20 cellular contexts compared by ENCODE assay signal in the genomic region with DNA sequence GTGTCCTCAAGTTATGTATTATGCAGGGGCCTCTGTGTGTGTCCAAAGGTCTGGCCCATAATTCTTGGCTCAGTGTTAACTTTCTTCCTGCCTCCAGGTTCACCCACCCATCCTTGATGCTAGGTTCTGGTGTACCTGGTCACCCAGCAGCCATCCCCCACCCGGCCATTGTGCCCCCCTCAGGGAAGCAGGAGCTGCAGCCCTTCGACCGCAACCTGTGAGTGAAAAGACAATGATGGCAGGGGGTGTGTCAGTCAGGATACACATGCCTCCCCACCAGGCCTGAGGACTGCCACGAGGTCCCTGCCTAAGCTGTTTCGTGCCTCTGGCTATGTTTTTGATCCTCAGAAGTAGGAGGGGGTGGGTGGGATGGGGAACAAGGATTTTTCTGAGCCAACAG. TPM values are rescaled to one million over a fixed set of nuclear protein-coding genes. Genes with fewer than 3 reads are reported as not detected.
A peak's percentile ranks its signal among the peaks of the same experiment; 100 is the strongest.
DNase-seq lines count a peak whose midpoint lies in the region; FAIRE-seq and TF ChIP-seq lines count a peak whose summit lies in the region.
"Had no signal": no experiment of that assay in that cellular context is flagged by ENCODE, and none has a peak within 500 bp of the region (broad histone marks: within the 10 kb centered on the region; RNA-seq: fewer than 3 reads in every experiment).

No MANE protein-coding gene starts in this region.

- WGBS in mammary epithelial cell (ENCODE audit: low coverage, missing lambda C conversion rate): 48% methylated on average over 4 of the region's 5 CpGs
- WGBS in thymus: 92% methylated on average over 5 of the region's 5 CpGs
- 64 to 67% (median 65%) methylated on average over 5 of the region's 5 CpGs for WGBS in small intestine, 3 donors

- H3K4me1 Mint-ChIP-seq in MCF 10A (ENCODE audit: insufficient read depth, unreplicated experiment): peaks cover 23% of the 10 kb centered on the region
- H3K4me1 Mint-ChIP-seq in activated naive CD8-positive, alpha-beta T cell (ENCODE audit: low read depth): peaks cover 64% of the 10 kb centered on the region

- H3K4me3 Mint-ChIP-seq in MCF 10A (ENCODE audit: unreplicated experiment): no peak overlapping the region
- H3K4me3 Mint-ChIP-seq in activated naive CD8-positive, alpha-beta T cell: no peak overlapping the region
- H3K4me3 Mint-ChIP-seq: stimulated activated naive CD8-positive, alpha-beta T cell treated with anti-CD3 and anti-CD28 coated beads, Interleukin-15, amount 100 ng/mL, for 72 hours had no signal

- peaks cover 3% of the 10 kb centered on the region for H4K20me1 ChIP-seq in mammary epithelial cell (ENCODE audit: insufficient read depth, low read length)

- H3K4me2 ChIP-seq in mammary epithelial cell (ENCODE audit: insufficient read depth, low read depth, low read length): no peak overlapping the region

- CTCF ChIA-PET in MCF 10A (lab: Yijun Ruan, JAX) (interaction anchor here (0.6 to 19.8 kb wide), 4 partner anchors 10 to 597 kb away, joined by 3 to 867 read pairs (median 52); partner anchors contain the start of gene CAMLG), mammary epithelial cell (lab: Charles Lee; ENCODE audit: low non-redundant PET) (interaction anchor here (0.6 kb wide), 1 partner anchor 1346 kb away, joined by 6 read pairs; no protein-coding TSS in a partner anchor)

- H3K9ac ChIP-seq in mammary epithelial cell (ENCODE audit: insufficient read depth, low read length) (no peak overlapping the region), kidney (ENCODE audit: low read length in 2 of 2) (no peak overlapping the region)

- H3K9me3 ChIP-seq in mammary epithelial cell (replicated peaks; ENCODE audit: insufficient read depth, low read length) (no peaks in the 10 kb centered on the region), kidney (ENCODE audit: control insufficient read depth in 1 of 2, low read length in 2 of 2) (no peaks in the 10 kb centered on the region), thymus (ENCODE audit: control insufficient read depth) (no peaks in the 10 kb centered on the region), small intestine (ENCODE audit: control insufficient read depth, low read depth) (no peaks in the 10 kb centered on the region)
- H3K9me3 ChIP-seq: MG63, SJSA1 had no signal

- no peak overlapping the region for H2AFZ ChIP-seq in mammary epithelial cell (ENCODE audit: low read depth, low read length)

- no peaks in the 10 kb centered on the region for H3K27me3 Mint-ChIP-seq in MCF 10A (ENCODE audit: insufficient read depth, unreplicated experiment)
- H3K27me3 Mint-ChIP-seq in activated naive CD8-positive, alpha-beta T cell: no peaks in the 10 kb centered on the region
- H3K27me3 Mint-ChIP-seq: stimulated activated naive CD8-positive, alpha-beta T cell treated with anti-CD3 and anti-CD28 coated beads, Interleukin-15, amount 100 ng/mL, for 72 hours had no signal

- H3K4me1 ChIP-seq in mammary epithelial cell (ENCODE audit: insufficient read depth, low read length) (peaks cover 44% of the 10 kb centered on the region), kidney (ENCODE audit: control insufficient read depth in 1 of 2, insufficient read depth in 1 of 2, low read depth in 1 of 2, low read length in 2 of 2) (peaks cover 0 to 4% of the 10 kb centered on the region in 2 donors), thymus (ENCODE audit: control insufficient read depth, insufficient read depth, low read length) (peaks cover 15% of the 10 kb centered on the region), small intestine (ENCODE audit: control insufficient read depth in 2 of 2, insufficient read depth in 1 of 2, low read depth in 1 of 2, low read length in 1 of 2) (no peaks in the 10 kb centered on the region)

- H3K27ac ChIP-seq in mammary epithelial cell (ENCODE audit: insufficient read depth, low read depth, low read length): no peak overlapping the region
- H3K27ac ChIP-seq in kidney (ENCODE audit: low read depth in 2 of 2, low read length in 2 of 2): no peak overlapping the region
- H3K27ac ChIP-seq in thymus (ENCODE audit: low read depth): peak overlapping the region; percentile 21
- no peak overlapping the region for H3K27ac ChIP-seq in small intestine (ENCODE audit: low read depth in 1 of 2, low read length in 1 of 2)
- H3K27ac ChIP-seq: cardiac muscle cell, SJSA1 had no signal

- H3K36me3 Mint-ChIP-seq in MCF 10A (ENCODE audit: insufficient read depth, unreplicated experiment): peaks cover 62% of the 10 kb centered on the region
- H3K36me3 Mint-ChIP-seq in activated naive CD8-positive, alpha-beta T cell: peaks cover 3% of the 10 kb centered on the region

- POLR2A ChIA-PET in MCF 10A (lab: Yijun Ruan, JAX): interaction anchor here (2.3 to 4.5 kb wide), 3 partner anchors 11 to 101 kb away, joined by 11 to 44 read pairs (median 18); partner anchors contain the start of gene SKP1

- no peaks in the 10 kb centered on the region for H3K9me3 Mint-ChIP-seq in MCF 10A (ENCODE audit: unreplicated experiment)
- H3K9me3 Mint-ChIP-seq in activated naive CD8-positive, alpha-beta T cell (ENCODE audit: low read depth): no peaks in the 10 kb centered on the region
- H3K9me3 Mint-ChIP-seq: activated naive CD4-positive, alpha-beta T cell treated with anti-CD3 and anti-CD28 coated beads, Interleukin-2, amount 50 U/mL, for 72 hours; stimulated activated naive CD8-positive, alpha-beta T cell treated with anti-CD3 and anti-CD28 coated beads, Interleukin-15, amount 100 ng/mL, for 72 hours had no signal

- DNase-seq in MCF 10A (ENCODE audit: unreplicated experiment) (no peak), mammary epithelial cell (no peak), kidney (peak; percentile 36), small intestine (no peak), hepatic stellate cell (ENCODE audit: low spot score) (no peak), OCI-M2 (lab: John Stamatoyannopoulos, UW; ENCODE audit: unreplicated experiment) (no peak)
- DNase-seq: foreskin melanocyte, GF-D8, HCEC 1CT, MG63, midbrain, NCI-H187 had no signal

- H3K27me3 ChIP-seq in mammary epithelial cell (ENCODE audit: insufficient read depth, low read length) (no peaks in the 10 kb centered on the region), thymus (ENCODE audit: control insufficient read depth, insufficient read depth) (no peaks in the 10 kb centered on the region), small intestine (ENCODE audit: control insufficient read depth in 2 of 2, insufficient read depth in 2 of 2, low read length in 2 of 2) (no peaks in the 10 kb centered on the region)
- H3K27me3 ChIP-seq: cardiac muscle cell, MG63, SJSA1 had no signal

- H3K27ac Mint-ChIP-seq in MCF 10A (ENCODE audit: low read depth, unreplicated experiment): peak overlapping the region; percentile 60
- peak overlapping the region; percentile 67 for H3K27ac Mint-ChIP-seq in activated naive CD8-positive, alpha-beta T cell

- TF ChIP-seq CTCF in MCF 10A (IDR thresholded peaks at IDR 0.05; ENCODE audit: unreplicated experiment) (no peak), mammary epithelial cell (conservative IDR thresholded peaks at IDR 0.05 in 1 of 2, IDR thresholded peaks at IDR 0.05 in 1 of 2; ENCODE audit: extremely low read depth in 1 of 2, insufficient read depth in 1 of 2, low read depth in 1 of 2, low read length in 2 of 2) (no peak), kidney (IDR thresholded peaks at IDR 0.05; ENCODE audit: borderline replicate concordance, extremely low read depth, insufficient read depth) (no peak)

- no peak overlapping the region for H3K4me3 ChIP-seq in mammary epithelial cell (replicated peaks in 1 of 3; ENCODE audit: insufficient read depth in 1 of 3, low read depth in 2 of 3, low read length in 3 of 3)
- no peak overlapping the region for H3K4me3 ChIP-seq in kidney (ENCODE audit: low read length in 2 of 2)
- H3K4me3 ChIP-seq in thymus (ENCODE audit: low read length): no peak overlapping the region
- no peak overlapping the region for H3K4me3 ChIP-seq in small intestine (ENCODE audit: low read depth in 1 of 2, low read length in 2 of 2)
- H3K4me3 ChIP-seq: cardiac muscle cell, MG63, SJSA1 had no signal

- BruUV-seq in MCF 10A (replicated peaks; lab: Mats Ljungman, UMichigan) (no TSS peak), mammary epithelial cell (replicated peaks; lab: Mats Ljungman, UMichigan) (no TSS peak)

- intact Hi-C loops in MCF 10A (cut with micrococcal nuclease): no loop called here
- intact Hi-C loops in mammary epithelial cell (cut with micrococcal nuclease): no loop called here
- intact Hi-C loops in kidney (cut with DNase I): loop anchor here (5.0 kb wide), 1 partner anchor 100 kb away; no protein-coding TSS in a partner anchor

- H3K79me2 ChIP-seq in mammary epithelial cell (ENCODE audit: insufficient read depth, low read length): peaks cover 54% of the 10 kb centered on the region

- dilution Hi-C loops in mammary epithelial cell (cut with HindIII; ENCODE audit: low sequenced_read_pairs): no loop called here

- FAIRE-seq in kidney (lab: Jason Lieb, UNC) (no peak), small intestine (lab: Jason Lieb, UNC) (no peak)
- FAIRE-seq: D721Med, TTC549 had no signal

- H3K36me3 ChIP-seq in mammary epithelial cell (ENCODE audit: insufficient read depth, low read length) (peaks cover 8% of the 10 kb centered on the region), kidney (ENCODE audit: control insufficient read depth in 1 of 2, insufficient read depth in 2 of 2, low read length in 2 of 2) (peaks cover 11 to 18% of the 10 kb centered on the region in 2 donors), thymus (ENCODE audit: control insufficient read depth, insufficient read depth) (peaks cover 100% of the 10 kb centered on the region), small intestine (ENCODE audit: control insufficient read depth in 2 of 2, insufficient read depth in 2 of 2, low read length in 2 of 2) (peaks cover 3 to 7% of the 10 kb centered on the region in 2 donors)

- in situ Hi-C loops in mammary epithelial cell (cut with MboI; ENCODE audit: low sequenced_read_pairs in 2 of 2): loop anchor here in 1 of 2 donors (10.0 kb wide), 1 partner anchor 87 kb away; no protein-coding TSS in a partner anchor

RNA-seq across cellular contexts. Expression of gene TCF7, which starts 27.6 kb away (rescaled TPM):
- total RNA-seq in MCF 10A (2022) (0.29 and 0.42 TPM in 2 replicates), mammary epithelial cell (1 to 10 TPM; 3.3 to 6.5 TPM), kidney (15.6 TPM)
- polyA plus RNA-seq in mammary epithelial cell (2.0 TPM), kidney (ENCODE audit: insufficient read depth, low read depth, low replicate concordance) (1.2 TPM), thymus (247 TPM), small intestine (10 to 100 TPM; 11.3 to 13.3 (median 11.4) TPM)
- polyA minus RNA-seq in mammary epithelial cell: 18.8 TPM

RNA-seq across cellular contexts. Expression of gene SKP1, which starts 34.7 kb away (rescaled TPM):
- total RNA-seq in MCF 10A (2022) (415 and 488 TPM in 2 replicates), mammary epithelial cell (100 to 1,000 TPM; 146 to 231 TPM), kidney (380 TPM)
- polyA plus RNA-seq in mammary epithelial cell (389 TPM), kidney (ENCODE audit: insufficient read depth, low read depth, low replicate concordance) (848 TPM), thymus (387 TPM), small intestine (100 to 1,000 TPM; 476 to 538 (median 497) TPM)
- 130 TPM for polyA minus RNA-seq in mammary epithelial cell

Comparison
In these comparisons a context has a peak if more than half of its experiments do, and no peak if none do; other contexts are left out.
1. RNA of gene TCF7, which starts 27.6 kb away (polyA plus RNA-seq): 247 TPM in thymus (single experiment); 11.3 to 13.3 TPM in small intestine, 2.0 TPM in mammary epithelial cell (single experiment) and 1.2 TPM in kidney (single experiment); every median in the first group is over 10 times any median in the second.